ENCODE assay signal across 8 cellular contexts in genomic region chr16:86072328-86073102, GRCh38.
DNase-seq lines count a peak whose midpoint lies in the region; ATAC-seq, FAIRE-seq and TF ChIP-seq lines count a peak whose summit lies in the region.

No MANE protein-coding gene starts in this region.

- no peak for FAIRE-seq in HTR-8/SVneo (lab: Jason Lieb, UNC)

- no peaks in the 10 kb centered on the region for H3K36me3 ChIP-seq in RWPE2 (ENCODE audit: low read depth)
- H3K36me3 ChIP-seq in brain microvascular endothelial cell (replicated peaks), result no peaks in the 10 kb centered on the region

- H3K9me3 ChIP-seq in RWPE2 (ENCODE audit: severe bottlenecking), result no peaks in the 10 kb centered on the region

- in situ Hi-C loops in brain microvascular endothelial cell (cut with HindIII; ENCODE audit: low pct_ligation_motif_present, low sequenced_read_pairs), result loop anchor here (10.0 kb wide), 1 partner anchor 442 kb away; the partner anchor contains the start of gene FOXF1

- DNase-seq in DMS 273 (lab: John Stamatoyannopoulos, UW; ENCODE audit: unreplicated experiment) (peak; percentile 71), HTR-8/SVneo (ENCODE audit: insufficient read length, low spot score) (peak; percentile 69), RWPE2 (ENCODE audit: low spot score) (peak; percentile 39), brain microvascular endothelial cell (peak; percentile 65), islet precursor cell (peak; percentile 77)
- peak; percentile 26 for DNase-seq in stimulated activated CD4-positive, alpha-beta T cell treated with anti-CD3 and anti-CD28 coated beads, Interleukin-1b, Interleukin-23, amount 100 ng/mL, for 48 hours

- H3K27ac ChIP-seq in RWPE2 (ENCODE audit: poor library complexity, severe bottlenecking), result no peak overlapping the region
- H3K27ac ChIP-seq in brain microvascular endothelial cell, result no peak overlapping the region

- ATAC-seq in RWPE2 (ENCODE audit: low read depth), result peak; percentile 62; the same call in 2 of the 3 replicates
- ATAC-seq in HG02870 (IDR thresholded peaks at IDR 0.05; ENCODE audit: unreplicated experiment), result no peak
- ATAC-seq in HG03354 (IDR thresholded peaks at IDR 0.05; ENCODE audit: poor library complexity, severe bottlenecking, unreplicated experiment), result no peak

- H3K4me1 ChIP-seq in RWPE2 (ENCODE audit: insufficient read depth, poor library complexity, severe bottlenecking), result no peaks in the 10 kb centered on the region

- H3K27me3 ChIP-seq in RWPE2 (ENCODE audit: insufficient read depth, poor library complexity, severe bottlenecking), result peaks cover 13% of the 10 kb centered on the region
- H3K27me3 ChIP-seq in brain microvascular endothelial cell (replicated peaks), result no peaks in the 10 kb centered on the region

- H3K4me3 ChIP-seq in RWPE2 (ENCODE audit: severe bottlenecking) (no peak overlapping the region), brain microvascular endothelial cell (ENCODE audit: low read depth, low read length) (no peak overlapping the region)

- TF ChIP-seq CTCF in RWPE2 (IDR thresholded peaks at IDR 0.05; ENCODE audit: poor library complexity, severe bottlenecking) (peak; percentile 90), brain microvascular endothelial cell (IDR thresholded peaks at IDR 0.05; ENCODE audit: low read depth, low read length, missing control alignments) (peak; percentile 95)

Comparison
In these comparisons a context has a peak if more than half of its experiments do, and no peak if none do; other contexts are left out.
1. DNase-seq: peak in every context shown above with its lines; median percentile 77 in islet precursor cell; 71 in DMS 273; 69 in HTR-8/SVneo; 65 in brain microvascular endothelial cell; 39 in RWPE2; 26 in stimulated activated CD4-positive, alpha-beta T cell treated with anti-CD3 and anti-CD28 coated beads, Interleukin-1b, Interleukin-23, amount 100 ng/mL, for 48 hours.